19 cellular contexts compared by ENCODE assay signal in genomic region chr3:102074951-102075350, GRCh38.
"Had no signal": no experiment of that assay in that cellular context is flagged by ENCODE, and none has a peak within 500 bp of the region (broad histone marks: within the 10 kb centered on the region; RNA-seq: fewer than 3 reads in every experiment).

No MANE protein-coding gene starts in this region.

- H3K4me3 ChIP-seq: colonic mucosa, gastrocnemius medialis, heart right ventricle, spleen, tibial nerve had no signal

- H3K9me3 Mint-ChIP-seq: activated CD4-positive, alpha-beta memory T cell treated with anti-CD3 and anti-CD28 coated beads for 36 hours had no signal

- FAIRE-seq: endothelial cell of umbilical vein, kidney had no signal

- H3K27ac Mint-ChIP-seq: activated CD4-positive, alpha-beta memory T cell treated with anti-CD3 and anti-CD28 coated beads for 36 hours; activated naive CD8-positive, alpha-beta T cell treated with anti-CD3 and anti-CD28 coated beads, Interleukin-2, amount 50 U/mL, for 24 hours; stimulated activated naive B cell treated with anti-CD40 and anti-IgM and Interleukin-4, amounts not matched to agents 10 μg/mL and 1 μg/mL and 100 μg/mL, for 72 hours; T-helper 2 cell treated with Interferon-gamma antibody and Interleukin-4, amounts not matched to agents 5 μg/mL and 100 μg/mL, for 36 hours had no signal

- H3K27me3 Mint-ChIP-seq: activated CD4-positive, alpha-beta memory T cell treated with anti-CD3 and anti-CD28 coated beads for 36 hours; naive B cell; stimulated activated naive B cell treated with anti-CD40 and anti-IgM and Interleukin-4, amounts not matched to agents 10 μg/mL and 1 μg/mL and 100 μg/mL, for 72 hours had no signal

- DNase-seq: activated CD4-positive, alpha-beta memory T cell treated with anti-CD3 and anti-CD28 coated beads for 36 hours; activated CD4-positive, CD25-positive, alpha-beta regulatory T cell treated with anti-CD3 and anti-CD28 coated beads, Interleukin-2, amount 50 U/mL, for 72 hours; activated naive CD4-positive, alpha-beta T cell; activated naive CD8-positive, alpha-beta T cell treated with anti-CD3 and anti-CD28 coated beads, Interleukin-2, amount 50 U/mL, for 24 hours; caudate nucleus; colonic mucosa; effector CD4-positive, alpha-beta T cell; gastrocnemius medialis; heart right ventricle; kidney; naive B cell; posterior cingulate gyrus; right cardiac atrium; spleen; stimulated activated CD4-positive, alpha-beta T cell treated with anti-CD3 and anti-CD28 coated beads, Interleukin-2, amount 100 ng/mL, for 24 hours; stimulated activated naive B cell treated with anti-CD40 and anti-IgM and Interleukin-4, amounts not matched to agents 10 μg/mL and 1 μg/mL and 100 μg/mL, for 72 hours had no signal

- H3K27me3 ChIP-seq: colonic mucosa, gastrocnemius medialis, heart right ventricle, spleen, tibial nerve had no signal

- H3K36me3 ChIP-seq: colonic mucosa, gastrocnemius medialis, heart right ventricle, spleen, tibial nerve had no signal

- H3K27ac ChIP-seq: colonic mucosa, gastrocnemius medialis, heart right ventricle, spleen, tibial nerve had no signal

- H3K4me3 Mint-ChIP-seq: activated CD4-positive, alpha-beta memory T cell treated with anti-CD3 and anti-CD28 coated beads for 36 hours; activated naive CD8-positive, alpha-beta T cell treated with anti-CD3 and anti-CD28 coated beads, Interleukin-2, amount 50 U/mL, for 24 hours; naive B cell; stimulated activated naive B cell treated with anti-CD40 and anti-IgM and Interleukin-4, amounts not matched to agents 10 μg/mL and 1 μg/mL and 100 μg/mL, for 72 hours; T-helper 2 cell treated with Interferon-gamma antibody and Interleukin-4, amounts not matched to agents 5 μg/mL and 100 μg/mL, for 36 hours had no signal

- ATAC-seq: activated naive CD8-positive, alpha-beta T cell treated with anti-CD3 and anti-CD28 coated beads, Interleukin-2, amount 50 U/mL, for 24 hours; gastrocnemius medialis; heart right ventricle; right cardiac atrium; stimulated activated naive B cell treated with anti-CD40 and anti-IgM and Interleukin-4, amounts not matched to agents 10 μg/mL and 1 μg/mL and 100 μg/mL, for 72 hours had no signal

- H3K36me3 Mint-ChIP-seq: activated CD4-positive, alpha-beta memory T cell treated with anti-CD3 and anti-CD28 coated beads for 36 hours; naive B cell had no signal

- H3K9me3 ChIP-seq: colonic mucosa, gastrocnemius medialis, heart right ventricle, spleen, tibial nerve had no signal

- H3K4me1 ChIP-seq: gastrocnemius medialis had no signal
